Comparison of ENCODE assay signal across 17 cellular contexts in the genomic region with DNA sequence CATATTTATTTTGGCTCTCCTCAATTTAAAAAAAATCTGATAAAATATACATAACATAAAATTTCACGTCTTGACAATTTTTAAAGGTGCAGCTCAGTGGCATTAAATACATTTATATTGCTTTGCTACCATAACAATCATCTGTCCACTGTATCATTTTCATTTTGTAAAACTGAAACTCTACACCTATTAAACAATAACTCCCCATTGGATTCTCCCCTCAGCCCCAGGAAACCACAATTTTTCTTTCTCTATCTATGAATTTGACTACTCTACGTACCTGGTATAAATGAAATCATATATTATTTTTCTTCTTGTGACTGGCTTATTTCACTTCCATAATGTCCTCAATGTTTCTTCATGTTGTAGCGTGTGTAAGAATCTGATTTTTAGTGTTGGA.
"Had no signal": no experiment of that assay in that cellular context is flagged by ENCODE, and none has a peak within 500 bp of the region (broad histone marks: within the 10 kb centered on the region; RNA-seq: fewer than 3 reads in every experiment).

No MANE protein-coding gene starts in this region.

- H3K9me3 Mint-ChIP-seq: activated naive CD4-positive, alpha-beta T cell treated with anti-CD3 and anti-CD28 coated beads for 36 hours; memory B cell had no signal

- H3K36me3 Mint-ChIP-seq: memory B cell, natural killer cell had no signal

- H3K27ac Mint-ChIP-seq: activated naive CD4-positive, alpha-beta T cell treated with anti-CD3 and anti-CD28 coated beads for 36 hours; activated naive CD8-positive, alpha-beta T cell treated with anti-CD3 and anti-CD28 coated beads, Interleukin-2, amount 50 U/mL, for 24 hours; activated T-helper 17 cell treated with anti-CD3 and anti-CD28 coated beads, Interleukin-2, amount 50 U/mL, for 72 hours; memory B cell; natural killer cell had no signal

- H3K4me1 Mint-ChIP-seq: activated naive CD8-positive, alpha-beta T cell treated with anti-CD3 and anti-CD28 coated beads, Interleukin-2, amount 50 U/mL, for 24 hours; activated T-helper 17 cell treated with anti-CD3 and anti-CD28 coated beads, Interleukin-2, amount 50 U/mL, for 72 hours; memory B cell; natural killer cell had no signal

- H3K4me3 Mint-ChIP-seq: activated naive CD4-positive, alpha-beta T cell treated with anti-CD3 and anti-CD28 coated beads for 36 hours; activated naive CD8-positive, alpha-beta T cell treated with anti-CD3 and anti-CD28 coated beads, Interleukin-2, amount 50 U/mL, for 24 hours; activated T-helper 17 cell treated with anti-CD3 and anti-CD28 coated beads, Interleukin-2, amount 50 U/mL, for 72 hours; memory B cell; natural killer cell had no signal

- H3K27me3 Mint-ChIP-seq: activated naive CD8-positive, alpha-beta T cell treated with anti-CD3 and anti-CD28 coated beads, Interleukin-2, amount 50 U/mL, for 24 hours; activated T-helper 17 cell treated with anti-CD3 and anti-CD28 coated beads, Interleukin-2, amount 50 U/mL, for 72 hours; memory B cell had no signal

- ATAC-seq: activated naive CD8-positive, alpha-beta T cell treated with anti-CD3 and anti-CD28 coated beads, Interleukin-2, amount 50 U/mL, for 24 hours; activated T-helper 17 cell treated with anti-CD3 and anti-CD28 coated beads, Interleukin-2, amount 50 U/mL, for 72 hours; natural killer cell; upper lobe of right lung had no signal

- DNase-seq: activated naive CD4-positive, alpha-beta T cell treated with anti-CD3 and anti-CD28 coated beads for 36 hours; activated naive CD8-positive, alpha-beta T cell treated with anti-CD3 and anti-CD28 coated beads, Interleukin-2, amount 50 U/mL, for 24 hours; activated T-cell treated with anti-CD3 and anti-CD28 coated beads for 4 hours; aorta; cerebellar nuclear complex; effector CD8-positive, alpha-beta T cell; esophagus squamous epithelium; hippocampal formation; kidney; left ventricle myocardium inferior; natural killer cell; stimulated activated CD4-positive, alpha-beta T cell treated with anti-CD3 and anti-CD28 coated beads, Interleukin-2, amount 100 ng/mL, for 24 hours; stomach; testis; upper lobe of right lung had no signal
